ENCODE assay signal across 15 cellular contexts in genomic region chr7:14377646-14378266, GRCh38.
DNase-seq lines count a peak whose midpoint lies in the region; TF ChIP-seq lines count a peak whose summit lies in the region.
"Had no signal": no experiment of that assay in that cellular context is flagged by ENCODE, and none has a peak within 500 bp of the region (broad histone marks: within the 10 kb centered on the region; RNA-seq: fewer than 3 reads in every experiment).

No MANE protein-coding gene starts in this region.

- intact Hi-C loops in dorsolateral prefrontal cortex (cut with DNase I): no loop called here

- DNase-seq in NCI-H226 (peak; percentile 91), fibroblast of pulmonary artery (ENCODE audit: low read depth) (peak; percentile 79), osteoblast (ENCODE audit: insufficient read length, low spot score, missing footprints) (no peak), retina (no peak), GDM1 (lab: John Stamatoyannopoulos, UW) (no peak), dorsolateral prefrontal cortex (no peak), progenitor cell of endocrine pancreas (ENCODE audit: low spot score, unreplicated experiment) (no peak)
- DNase-seq: midbrain, NCI-H1417 treated with DMSO at 0.1 percent for 48 hours, NCI-H510A treated with DMSO at 0.1 percent for 48 hours, Peyer's patch had no signal

- peaks cover 11% of the 10 kb centered on the region for H3K4me1 Mint-ChIP-seq in progenitor cell of endocrine pancreas (ENCODE audit: low read depth)

- peaks cover 3% of the 10 kb centered on the region for H3K9me3 Mint-ChIP-seq in progenitor cell of endocrine pancreas (ENCODE audit: low read depth)

- no peak overlapping the region for H2AFZ ChIP-seq in osteoblast (ENCODE audit: low read length)

- no peak overlapping the region for H3K4me3 ChIP-seq in BLaER1 treated with 17β-estradiol and CSF1 and Interleukin-3, amounts not matched to agents 10 nM and 100 nM
- H3K4me3 ChIP-seq in fibroblast of pulmonary artery (replicated peaks; ENCODE audit: low read depth, low read length) (no peak overlapping the region), osteoblast (ENCODE audit: insufficient read depth, low read length) (no peak overlapping the region), dorsolateral prefrontal cortex (no peak overlapping the region)
- H3K4me3 ChIP-seq: cardiac muscle cell, Peyer's patch, prostate gland had no signal

- H3K4me3 Mint-ChIP-seq in progenitor cell of endocrine pancreas (ENCODE audit: low read depth): no peak overlapping the region
- H3K4me3 Mint-ChIP-seq: T-helper 2 cell treated with Interferon-gamma antibody and Interleukin-4, amounts not matched to agents 5 μg/mL and 100 μg/mL, for 36 hours had no signal

- H3K4me1 ChIP-seq in BLaER1 treated with 17β-estradiol and CSF1 and Interleukin-3, amounts not matched to agents 10 nM and 100 nM: peaks cover 6 to 42% (median 29%) of the 10 kb centered on the region in 10 experiments; a peak in 16 of 20 replicates
- peaks cover 19% of the 10 kb centered on the region for H3K4me1 ChIP-seq in osteoblast (ENCODE audit: insufficient read depth, low read length)
- H3K4me1 ChIP-seq: Peyer's patch, prostate gland had no signal

- peak overlapping the region in 9 of 11 experiments; percentile 12 to 89 (median 74); a peak in 17 of 22 replicates for H3K4me2 ChIP-seq in BLaER1 treated with 17β-estradiol and CSF1 and Interleukin-3, amounts not matched to agents 10 nM and 100 nM
- peak overlapping the region; percentile 14 for H3K4me2 ChIP-seq in osteoblast (ENCODE audit: insufficient read depth, low read length)

- H3K27ac ChIP-seq in BLaER1 treated with 17β-estradiol and CSF1 and Interleukin-3, amounts not matched to agents 10 nM and 100 nM: no peak overlapping the region
- H3K27ac ChIP-seq in osteoblast (ENCODE audit: low read depth, low read length): peak overlapping the region; percentile 84
- H3K27ac ChIP-seq in dorsolateral prefrontal cortex: peak overlapping the region in 1 of 59 donors; percentile 11
- H3K27ac ChIP-seq: cardiac muscle cell, Peyer's patch, prostate gland had no signal

- no peak for TF ChIP-seq CTCF in fibroblast of pulmonary artery (IDR thresholded peaks at IDR 0.05; ENCODE audit: low read length, missing control alignments)
- TF ChIP-seq CTCF in osteoblast (IDR thresholded peaks at IDR 0.05; ENCODE audit: extremely low read depth, low read depth, low read length): no peak
- TF ChIP-seq CTCF in dorsolateral prefrontal cortex (IDR thresholded peaks at IDR 0.05 in 54 of 56, conservative IDR thresholded peaks at IDR 0.05 in 2 of 56; ENCODE audit: low read depth in 1 of 56, partially characterized antibody in 56 of 56): no peak
- no peak for TF ChIP-seq CTCF in progenitor cell of endocrine pancreas (IDR thresholded peaks at IDR 0.05; ENCODE audit: unreplicated experiment)

- no peaks in the 10 kb centered on the region for H3K9me3 ChIP-seq in BLaER1 treated with 17β-estradiol and CSF1 and Interleukin-3, amounts not matched to agents 10 nM and 100 nM (replicated peaks in 1 of 11)
- H3K9me3 ChIP-seq in osteoblast (ENCODE audit: low read depth, low read length): no peaks in the 10 kb centered on the region
- H3K9me3 ChIP-seq: Peyer's patch, prostate gland had no signal

- H3K36me3 ChIP-seq in BLaER1 treated with 17β-estradiol and CSF1 and Interleukin-3, amounts not matched to agents 10 nM and 100 nM: no peaks in the 10 kb centered on the region
- H3K36me3 ChIP-seq in osteoblast (ENCODE audit: insufficient read depth, low read length): no peaks in the 10 kb centered on the region
- H3K36me3 ChIP-seq: cardiac muscle cell, Peyer's patch, prostate gland had no signal

- H3K79me2 ChIP-seq in osteoblast (ENCODE audit: insufficient read depth, low read length): no peaks in the 10 kb centered on the region

- H3K36me3 Mint-ChIP-seq in progenitor cell of endocrine pancreas (ENCODE audit: insufficient read depth): no peaks in the 10 kb centered on the region

- H4K20me1 ChIP-seq in BLaER1 treated with 17β-estradiol and CSF1 and Interleukin-3, amounts not matched to agents 10 nM and 100 nM: no peaks in the 10 kb centered on the region
- no peaks in the 10 kb centered on the region for H4K20me1 ChIP-seq in osteoblast (ENCODE audit: insufficient read depth, low read length)

- no peak overlapping the region for H3K27ac Mint-ChIP-seq in progenitor cell of endocrine pancreas
- H3K27ac Mint-ChIP-seq: T-helper 2 cell treated with Interferon-gamma antibody and Interleukin-4, amounts not matched to agents 5 μg/mL and 100 μg/mL, for 36 hours had no signal

- no peak overlapping the region for H3K9ac ChIP-seq in BLaER1 treated with 17β-estradiol and CSF1 and Interleukin-3, amounts not matched to agents 10 nM and 100 nM

- H3K27me3 Mint-ChIP-seq in progenitor cell of endocrine pancreas: no peaks in the 10 kb centered on the region

- no peaks in the 10 kb centered on the region for H3K27me3 ChIP-seq in BLaER1 treated with 17β-estradiol and CSF1 and Interleukin-3, amounts not matched to agents 10 nM and 100 nM
- H3K27me3 ChIP-seq in osteoblast (ENCODE audit: insufficient read depth, low read length) (no peaks in the 10 kb centered on the region), dorsolateral prefrontal cortex (no peaks in the 10 kb centered on the region)
- H3K27me3 ChIP-seq: cardiac muscle cell, Peyer's patch had no signal

Comparison
In these comparisons a context has a peak if more than half of its experiments do, and no peak if none do; other contexts are left out.
1. DNase-seq: peak in NCI-H226 (single experiment) and fibroblast of pulmonary artery (single experiment); none in osteoblast (single experiment), retina (single experiment), GDM1 (single experiment), dorsolateral prefrontal cortex (0 of 10) and progenitor cell of endocrine pancreas (single experiment).